In genomic region chr9:93946338-93946712, GRCh38 we compare ENCODE assay signal across 12 cellular contexts. TPM values are rescaled to one million over a fixed set of nuclear protein-coding genes. Genes with fewer than 3 reads are reported as not detected.
DNase-seq lines count a peak whose midpoint lies in the region; ATAC-seq and TF ChIP-seq lines count a peak whose summit lies in the region.
"Had no signal": no experiment of that assay in that cellular context is flagged by ENCODE, and none has a peak within 500 bp of the region (broad histone marks: within the 10 kb centered on the region; RNA-seq: fewer than 3 reads in every experiment).

No MANE protein-coding gene starts in this region.

- H3K9me2 ChIP-seq in GM23338 (ENCODE audit: insufficient read depth) = no peaks in the 10 kb centered on the region

- BruUV-seq in A673 (replicated peaks; lab: Mats Ljungman, UMichigan) = no TSS peak

- H3K4me1 ChIP-seq in A673 (ENCODE audit: insufficient read depth, low read length, poor library complexity, severe bottlenecking) = no peaks in the 10 kb centered on the region
- H3K4me1 ChIP-seq in GM23338 (ENCODE audit: insufficient read depth) = peaks cover 63% of the 10 kb centered on the region

- POLR2A ChIA-PET in A673 (lab: Charles Lee; ENCODE audit: low non-redundant PET) = no interaction called here

- H3K4me1 Mint-ChIP-seq in GM23338 = peaks cover 61% of the 10 kb centered on the region
- peaks cover 38% of the 10 kb centered on the region for H3K4me1 Mint-ChIP-seq in brain
- peaks cover 46% of the 10 kb centered on the region for H3K4me1 Mint-ChIP-seq in nephron progenitor cell

- H3K27ac Mint-ChIP-seq in GM23338 = no peak overlapping the region
- H3K27ac Mint-ChIP-seq in brain = no peak overlapping the region
- no peak overlapping the region for H3K27ac Mint-ChIP-seq in nephron progenitor cell

- intact Hi-C loops in A673 (cut with micrococcal nuclease; ENCODE audit: unreplicated experiment) = no loop called here

- H4K20me1 ChIP-seq in GM23338 (replicated peaks; ENCODE audit: insufficient read depth) = peaks cover 10% of the 10 kb centered on the region; the same call in 1 of the 2 replicates

- no peak for ATAC-seq in GM23338
- ATAC-seq in GM19035 (IDR thresholded peaks at IDR 0.05; ENCODE audit: unreplicated experiment) = no peak
- ATAC-seq in HG02610 (IDR thresholded peaks at IDR 0.05; ENCODE audit: unreplicated experiment) = no peak
- no peak for ATAC-seq in HG02623 (IDR thresholded peaks at IDR 0.05; ENCODE audit: unreplicated experiment)

- 0 out of 2 replicates have a peak overlapping the region, but pooled peaks have one; percentile 99 for H2AFZ ChIP-seq in GM23338

- H3K4me3 Mint-ChIP-seq in GM23338 = peak overlapping the region; percentile 74
- peak overlapping the region; percentile 48 to 80 (median 63) for H3K4me3 Mint-ChIP-seq in brain
- H3K4me3 Mint-ChIP-seq in nephron progenitor cell = peak overlapping the region; percentile 76

- H3K36me3 Mint-ChIP-seq in GM23338 (ENCODE audit: low read depth) (no peaks in the 10 kb centered on the region; the same call in 2 of the 3 replicates), brain (no peaks in the 10 kb centered on the region), nephron progenitor cell (ENCODE audit: low read depth) (no peaks in the 10 kb centered on the region)

- no peak for DNase-seq in A673 (ENCODE audit: low spot score)
- no peak for DNase-seq in GM23338 (ENCODE audit: low spot score)
- DNase-seq in nephron progenitor cell = no peak
- DNase-seq in NCI-H2081 treated with DMSO at 0.1 percent for 48 hours (lab: John Stamatoyannopoulos, UW) = no peak
- DNase-seq: CD4-positive, CD25-positive, alpha-beta regulatory T cell; effector memory CD4-positive, alpha-beta T cell; GF-D8 had no signal

- no peak for TF ChIP-seq CTCF in A673 (conservative IDR thresholded peaks at IDR 0.05; ENCODE audit: low read depth, low read length)
- no peak for TF ChIP-seq CTCF in GM23338 (conservative IDR thresholded peaks at IDR 0.05; ENCODE audit: low read depth in 2 of 2)
- no peak for TF ChIP-seq CTCF in brain (conservative IDR thresholded peaks at IDR 0.05)
- TF ChIP-seq CTCF in nephron progenitor cell (IDR thresholded peaks at IDR 0.05) = no peak

- H3K9me3 Mint-ChIP-seq in GM23338 (peaks cover 15% of the 10 kb centered on the region; the same call in 2 of the 3 replicates), brain (peaks cover 7 to 21% (median 14%) of the 10 kb centered on the region in 5 experiments), nephron progenitor cell (peaks cover 17% of the 10 kb centered on the region)

- CTCF ChIA-PET in A673 (lab: Charles Lee) = no interaction called here

- H3K79me2 ChIP-seq in GM23338 (replicated peaks; ENCODE audit: insufficient read depth) = no peaks in the 10 kb centered on the region

- H3K27ac ChIP-seq in A673 (ENCODE audit: low read depth, low read length, poor library complexity, severe bottlenecking) (no peak overlapping the region), GM23338 (ENCODE audit: low read depth) (no peak overlapping the region)

- H3K27me3 ChIP-seq in A673 (replicated peaks; ENCODE audit: insufficient read depth, low read depth, low read length, poor library complexity) (peaks cover 69% of the 10 kb centered on the region), GM23338 (ENCODE audit: insufficient read depth) (peaks cover 98% of the 10 kb centered on the region)

- H3K27me3 Mint-ChIP-seq in GM23338 (ENCODE audit: insufficient read depth, low read depth, poor library complexity) (peaks cover 99% of the 10 kb centered on the region), brain (peaks cover 100% of the 10 kb centered on the region), nephron progenitor cell (ENCODE audit: low read depth, poor library complexity) (peaks cover 100% of the 10 kb centered on the region)

- peak overlapping the region; percentile 43 for H3K4me3 ChIP-seq in A673 (ENCODE audit: low read depth, low read length, poor library complexity, severe bottlenecking)
- H3K4me3 ChIP-seq in GM23338 = peak overlapping the region; percentile 69

- H3F3A ChIP-seq in GM23338 (replicated peaks; ENCODE audit: low read depth) = peaks cover 18% of the 10 kb centered on the region

- H3K9me3 ChIP-seq in A673 (ENCODE audit: low read depth, low read length, poor library complexity, severe bottlenecking) = no peaks in the 10 kb centered on the region

- H3K36me3 ChIP-seq in A673 (ENCODE audit: insufficient read depth, low read length, poor library complexity, severe bottlenecking) = no peaks in the 10 kb centered on the region
- no peaks in the 10 kb centered on the region for H3K36me3 ChIP-seq in GM23338 (ENCODE audit: insufficient read depth)

- H3K4me2 ChIP-seq in GM23338 = peak overlapping the region; percentile 94

TF ChIP-seq in GM23338, 12 proteins besides CTCF, POLR2A, EP300 and RAD21:
- TF ChIP-seq EZH2phosphoT487 (IDR thresholded peaks at IDR 0.05; ENCODE audit: unreplicated experiment) (peak; percentile 64), NANOG (IDR thresholded peaks at IDR 0.05; ENCODE audit: borderline replicate concordance) (no peak), REST (IDR thresholded peaks at IDR 0.05; ENCODE audit: unreplicated experiment) (no peak), EZH2 (IDR thresholded peaks at IDR 0.05; ENCODE audit: low read depth, unreplicated experiment) (peak; percentile 87), JUNB (IDR thresholded peaks at IDR 0.05; ENCODE audit: unreplicated experiment) (no peak)

RNA-seq across cellular contexts. Expression of gene BARX1, which starts 8.8 kb away (rescaled TPM):
- total RNA-seq in A673 (2021) = 9.8 and 9.9 TPM in 2 replicates
- 1.6 and 2.1 TPM in 2 replicates for total RNA-seq in GM23338 (2014; rRNA removed; shearing (Covaris generic))
- polyA plus RNA-seq in GM23338 (2016; fragmentation: Nextera tagmentation; extraction: Ambion mirVana) (0.87 and 1.1 TPM in 2 replicates), brain (ENCODE audit: insufficient read depth, low read depth, low replicate concordance) (47.4 TPM)
- total RNA-seq: CD4-positive, CD25-positive, alpha-beta regulatory T cell; frontal cortex had no signal
- polyA plus RNA-seq: CD4-positive, CD25-positive, alpha-beta regulatory T cell had no signal
